ENCODE assay signal across 22 cellular contexts in genomic region chr7:76285604-76286374, GRCh38.
"Had no signal": no experiment of that assay in that cellular context is flagged by ENCODE, and none has a peak within 500 bp of the region (broad histone marks: within the 10 kb centered on the region; RNA-seq: fewer than 3 reads in every experiment).

No MANE protein-coding gene starts in this region.

- H3K4me1 ChIP-seq: breast epithelium, colonic mucosa, lower lobe of right lung had no signal

- H3K36me3 ChIP-seq: breast epithelium, colonic mucosa, left lung, lower lobe of right lung, neutrophil, ovary, tibial nerve had no signal

- H3K9me3 ChIP-seq: breast epithelium, colonic mucosa, left lung, lower lobe of right lung, mucosa of descending colon, neutrophil, ovary, tibial nerve had no signal

- ATAC-seq: activated CD8-positive, alpha-beta T cell treated with anti-CD3 and anti-CD28 coated beads for 36 hours; activated naive CD8-positive, alpha-beta T cell treated with anti-CD3 and anti-CD28 coated beads, Interleukin-2, amount 50 U/mL, for 24 hours; activated T-cell treated with anti-CD3 and anti-CD28 coated beads, Interleukin-2, amount 50 U/mL, for 4 hours; activated T-helper 17 cell treated with anti-CD3 and anti-CD28 coated beads, Interleukin-2, amount 50 U/mL, for 72 hours; left lung; lower lobe of right lung; mucosa of descending colon; sciatic nerve; stimulated activated effector memory CD8-positive, alpha-beta T cell treated with anti-CD3 and anti-CD28 coated beads, Interleukin-12 subunit alpha, Interleukin-12 subunit beta, amount 100 ng/mL, for 72 hours had no signal

- H3K27me3 ChIP-seq: breast epithelium, ovary had no signal

- H3K4me3 ChIP-seq: breast epithelium, colonic mucosa, left lung, lower lobe of right lung, mucosa of descending colon, ovary, tibial nerve had no signal

- DNase-seq: activated CD4-positive, alpha-beta T cell treated with anti-CD3 and anti-CD28 coated beads, Interleukin-2, amount 10 ng/mL, durations not matched to agents 24 days and 14 days; activated CD4-positive, CD25-positive, alpha-beta regulatory T cell treated with anti-CD3 and anti-CD28 coated beads, Interleukin-2, amount 50 U/mL, for 72 hours; activated CD8-positive, alpha-beta T cell treated with anti-CD3 and anti-CD28 coated beads for 36 hours; activated naive CD8-positive, alpha-beta T cell treated with anti-CD3 and anti-CD28 coated beads, Interleukin-2, amount 50 U/mL, for 24 hours; activated T-cell treated with anti-CD3 and anti-CD28 coated beads, Interleukin-2, amount 50 U/mL, for 4 hours; amygdala; colonic mucosa; effector CD8-positive, alpha-beta T cell; kidney glomerular epithelial cell; left lung; lower lobe of right lung; mucosa of descending colon; ovary; small intestine; stimulated activated CD4-positive, alpha-beta T cell treated with anti-CD3 and anti-CD28 coated beads, Interleukin-4, amount 100 ng/mL, for 24 hours; T-helper 2 cell had no signal

- H3K27ac ChIP-seq: breast epithelium, colonic mucosa, left lung, lower lobe of right lung, neutrophil, ovary, tibial nerve had no signal
